ENCODE assay signal across 21 cellular contexts in the genomic region with DNA sequence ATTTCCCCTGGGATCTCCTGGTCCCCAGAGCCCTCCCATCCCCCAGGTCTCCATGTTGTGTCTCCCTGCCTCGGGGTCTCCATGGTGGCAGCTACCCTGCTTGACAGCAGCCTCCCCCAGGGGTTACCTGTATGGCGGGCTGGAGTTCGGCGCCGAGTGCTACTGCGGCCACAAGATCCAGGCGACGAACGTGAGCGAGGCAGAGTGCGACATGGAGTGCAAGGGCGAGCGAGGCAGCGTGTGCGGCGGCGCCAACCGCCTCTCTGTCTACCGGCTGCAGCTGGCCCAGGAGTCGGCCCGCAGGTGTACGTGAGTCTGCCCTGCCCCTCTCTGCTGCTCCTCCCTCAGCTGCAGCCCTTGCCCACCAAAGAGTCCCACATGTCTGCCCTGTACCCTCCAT.
"Had no signal": no experiment of that assay in that cellular context is flagged by ENCODE, and none has a peak within 500 bp of the region (broad histone marks: within the 10 kb centered on the region; RNA-seq: fewer than 3 reads in every experiment).

No MANE protein-coding gene starts in this region.

- DNase-seq: IMR-90, Karpas-422, KG1, MG63, NCI-H1092, NCI-H1105 treated with DMSO at 0.1 percent for 48 hours, NCI-H1417 treated with DMSO at 0.1 percent for 48 hours, NCI-H146, NCI-H1694 treated with DMSO at 0.1 percent for 48 hours, NCI-H1930, NCI-H2081, NCI-H2227 treated with DMSO at 0.1 percent for 48 hours, NCI-H524, NCI-H82, Right ventricle myocardium superior, RPMI8226, SIG-M5 had no signal

- H3K9me3 ChIP-seq: MG63, SJSA1 had no signal

- H3K27me3 ChIP-seq: MG63, SJSA1 had no signal

- FAIRE-seq: HepG2, RCC 7860 had no signal

- H3K4me3 ChIP-seq: MG63, SJSA1, SK-N-MC had no signal

- H3K27ac ChIP-seq: SJSA1, SK-N-MC had no signal

- H3K4me1 ChIP-seq: SJSA1 had no signal

- H3K36me3 ChIP-seq: MG63, SJSA1 had no signal
